18 cellular contexts compared by ENCODE assay signal in genomic region chr7:78673272-78673671, GRCh38.
"Had no signal": no experiment of that assay in that cellular context is flagged by ENCODE, and none has a peak within 500 bp of the region (broad histone marks: within the 10 kb centered on the region; RNA-seq: fewer than 3 reads in every experiment).

No MANE protein-coding gene starts in this region.

- DNase-seq: activated CD4-positive, alpha-beta T cell treated with anti-CD3 and anti-CD28 coated beads for 48 hours; activated CD8-positive, alpha-beta T cell treated with anti-CD3 and anti-CD28 coated beads for 36 hours; activated effector memory CD4-positive, alpha-beta T cell treated with anti-CD3 and anti-CD28 coated beads, Interleukin-2, amount 50 U/mL, for 16 hours; activated T-cell treated with anti-CD3 and anti-CD28 coated beads, Interleukin-2, amount 50 U/mL, for 48 hours; adrenal gland; colonic mucosa; left colon; naive thymus-derived CD8-positive, alpha-beta T cell; posterior cingulate gyrus; stimulated activated CD4-positive, alpha-beta T cell treated with anti-CD3 and anti-CD28 coated beads, Interleukin-2, amount 100 ng/mL, for 48 hours had no signal

- H3K9me3 ChIP-seq: adrenal gland, colonic mucosa, vagina had no signal

- H3K36me3 ChIP-seq: adrenal gland, cardiac muscle cell, colonic mucosa, tibial nerve, vagina had no signal

- H3K27ac ChIP-seq: adrenal gland, cardiac muscle cell, colonic mucosa, tibial nerve, vagina had no signal

- H3K4me3 Mint-ChIP-seq: activated CD8-positive, alpha-beta T cell treated with anti-CD3 and anti-CD28 coated beads for 36 hours; activated naive CD4-positive, alpha-beta T cell treated with anti-CD3 and anti-CD28 coated beads, Interleukin-2, amount 50 U/mL, for 24 hours; naive thymus-derived CD8-positive, alpha-beta T cell; stimulated activated memory B cell treated with anti-CD40 and anti-IgM and Interleukin-4, amounts not matched to agents 10 μg/mL and 1 μg/mL and 100 μg/mL, for 72 hours; WTC11 had no signal

- H3K4me1 Mint-ChIP-seq: activated naive CD4-positive, alpha-beta T cell treated with anti-CD3 and anti-CD28 coated beads, Interleukin-2, amount 50 U/mL, for 24 hours; naive thymus-derived CD8-positive, alpha-beta T cell; stimulated activated memory B cell treated with anti-CD40 and anti-IgM and Interleukin-4, amounts not matched to agents 10 μg/mL and 1 μg/mL and 100 μg/mL, for 72 hours had no signal

- H3K27me3 ChIP-seq: adrenal gland, cardiac muscle cell, colonic mucosa, tibial nerve, vagina had no signal

- H3K27ac Mint-ChIP-seq: activated CD8-positive, alpha-beta T cell treated with anti-CD3 and anti-CD28 coated beads for 36 hours; activated naive CD4-positive, alpha-beta T cell treated with anti-CD3 and anti-CD28 coated beads, Interleukin-2, amount 50 U/mL, for 24 hours; naive thymus-derived CD8-positive, alpha-beta T cell; stimulated activated memory B cell treated with anti-CD40 and anti-IgM and Interleukin-4, amounts not matched to agents 10 μg/mL and 1 μg/mL and 100 μg/mL, for 72 hours; WTC11 had no signal

- H3K4me1 ChIP-seq: adrenal gland, colonic mucosa, tibial nerve, vagina had no signal

- ATAC-seq: activated CD8-positive, alpha-beta T cell treated with anti-CD3 and anti-CD28 coated beads for 36 hours; left colon; naive thymus-derived CD8-positive, alpha-beta T cell; stimulated activated memory B cell treated with anti-CD40 and anti-IgM and Interleukin-4, amounts not matched to agents 10 μg/mL and 1 μg/mL and 100 μg/mL, for 72 hours; WTC11 had no signal

- FAIRE-seq: islet of Langerhans, TTC549 had no signal

- H3K4me3 ChIP-seq: adrenal gland, cardiac muscle cell, colonic mucosa, tibial nerve, vagina had no signal

- H3K36me3 Mint-ChIP-seq: activated naive CD4-positive, alpha-beta T cell treated with anti-CD3 and anti-CD28 coated beads, Interleukin-2, amount 50 U/mL, for 24 hours; naive thymus-derived CD8-positive, alpha-beta T cell; stimulated activated memory B cell treated with anti-CD40 and anti-IgM and Interleukin-4, amounts not matched to agents 10 μg/mL and 1 μg/mL and 100 μg/mL, for 72 hours had no signal

- H3K9me3 Mint-ChIP-seq: activated naive CD4-positive, alpha-beta T cell treated with anti-CD3 and anti-CD28 coated beads, Interleukin-2, amount 50 U/mL, for 24 hours; stimulated activated memory B cell treated with anti-CD40 and anti-IgM and Interleukin-4, amounts not matched to agents 10 μg/mL and 1 μg/mL and 100 μg/mL, for 72 hours had no signal

- H3K27me3 Mint-ChIP-seq: activated CD8-positive, alpha-beta T cell treated with anti-CD3 and anti-CD28 coated beads for 36 hours; activated naive CD4-positive, alpha-beta T cell treated with anti-CD3 and anti-CD28 coated beads, Interleukin-2, amount 50 U/mL, for 24 hours; naive thymus-derived CD8-positive, alpha-beta T cell; stimulated activated memory B cell treated with anti-CD40 and anti-IgM and Interleukin-4, amounts not matched to agents 10 μg/mL and 1 μg/mL and 100 μg/mL, for 72 hours had no signal
